In genomic region chr3:2099028-2099671, GRCh38 we compare ENCODE assay signal across 8 cellular contexts. TPM values are rescaled to one million over a fixed set of nuclear protein-coding genes. Genes with fewer than 3 reads are reported as not detected.
DNase-seq lines count a peak whose midpoint lies in the region; ATAC-seq lines count a peak whose summit lies in the region.

No MANE protein-coding gene starts in this region.

- H3K27me3 ChIP-seq in subcutaneous abdominal adipose tissue (ENCODE audit: control insufficient read depth in 5 of 5, insufficient read depth in 4 of 5, low read length in 5 of 5), result peaks cover 19 to 34% (median 28%) of the 10 kb centered on the region in 5 donors

- DNase-seq in NCI-H345 (lab: John Stamatoyannopoulos, UW) (peak; percentile 30), NCI-H345 treated with DMSO at 0.1 percent for 48 hours (lab: John Stamatoyannopoulos, UW; ENCODE audit: unreplicated experiment) (no peak), SW480 (ENCODE audit: low spot score) (peak; percentile 2), left colon (peak; percentile 29 to 40), OCI-M2 (lab: John Stamatoyannopoulos, UW; ENCODE audit: unreplicated experiment) (no peak), 8988T (no peak)
- no peak for DNase-seq in stimulated activated CD4-positive, alpha-beta T cell treated with anti-CD3 and anti-CD28 coated beads, Interleukin-1b, Interleukin-23, amount 100 ng/mL, for 48 hours

- peak; percentile 57 for ATAC-seq in left colon

- no peaks in the 10 kb centered on the region for H3K9me3 ChIP-seq in subcutaneous abdominal adipose tissue (ENCODE audit: control insufficient read depth in 5 of 5, low read length in 5 of 5)

- H3K27ac ChIP-seq in subcutaneous abdominal adipose tissue (ENCODE audit: low read depth, low read length), result no peak overlapping the region

- H3K4me3 ChIP-seq in subcutaneous abdominal adipose tissue (ENCODE audit: low read depth in 1 of 5, low read length in 5 of 5), result peak overlapping the region in 4 of 5 donors; percentile 44 to 59 (median 49)

- intact Hi-C loops in left colon (cut with DNase I, micrococcal nuclease), result no loop called here

- no peaks in the 10 kb centered on the region for H3K36me3 ChIP-seq in subcutaneous abdominal adipose tissue (ENCODE audit: control insufficient read depth in 5 of 5, insufficient read depth in 5 of 5, low read length in 5 of 5)

- no peak overlapping the region for H3K9ac ChIP-seq in subcutaneous abdominal adipose tissue (ENCODE audit: low read length in 5 of 5)

- peaks cover 0 to 24% (median 13%) of the 10 kb centered on the region in 5 donors for H3K4me1 ChIP-seq in subcutaneous abdominal adipose tissue (ENCODE audit: control insufficient read depth in 5 of 5, insufficient read depth in 5 of 5, low read length in 5 of 5)

RNA-seq across cellular contexts. Expression of gene CNTN4, which starts 0.5 kb away (rescaled TPM):
- total RNA-seq in left colon, result 10 to 100 TPM in 1 of 2 donors, 1 to 10 TPM in 1; 9.1 to 16.8 TPM

Comparison
In these comparisons a context has a peak if more than half of its experiments do, and no peak if none do; other contexts are left out.
1. DNase-seq: peak in NCI-H345 (single experiment), SW480 (single experiment) and left colon (2 of 2); none in NCI-H345 treated with DMSO at 0.1 percent for 48 hours (single experiment), OCI-M2 (single experiment), stimulated activated CD4-positive, alpha-beta T cell treated with anti-CD3 and anti-CD28 coated beads, Interleukin-1b, Interleukin-23, amount 100 ng/mL, for 48 hours (single experiment) and 8988T (single experiment).